29 cellular contexts compared by ENCODE assay signal in genomic region chr4:68865760-68866159, GRCh38. TPM values are rescaled to one million over a fixed set of nuclear protein-coding genes. Genes with fewer than 3 reads are reported as not detected.
DNase-seq lines count a peak whose midpoint lies in the region; ATAC-seq and TF ChIP-seq lines count a peak whose summit lies in the region.
"Had no signal": no experiment of that assay in that cellular context is flagged by ENCODE, and none has a peak within 500 bp of the region (broad histone marks: within the 10 kb centered on the region; RNA-seq: fewer than 3 reads in every experiment).

No MANE protein-coding gene starts in this region.

- H3K27ac Mint-ChIP-seq in WTC11 = no peak overlapping the region
- H3K27ac Mint-ChIP-seq in type B pancreatic cell = peak overlapping the region; percentile 78
- no peak overlapping the region for H3K27ac Mint-ChIP-seq in natural killer cell
- no peak overlapping the region for H3K27ac Mint-ChIP-seq in activated CD8-positive, alpha-beta T cell treated with anti-CD3 and anti-CD28 coated beads, Interleukin-2, amount 10 ng/mL, durations not matched to agents 7 days and 5 days
- H3K27ac Mint-ChIP-seq: activated CD4-positive, alpha-beta T cell treated with anti-CD3 and anti-CD28 coated beads for 36 hours; activated naive CD8-positive, alpha-beta T cell treated with anti-CD3 and anti-CD28 coated beads for 36 hours; CD4-positive, alpha-beta T cell; naive thymus-derived CD4-positive, alpha-beta T cell; T-helper 17 cell had no signal

- no peak overlapping the region for H4K8ac ChIP-seq in mesendoderm (ENCODE audit: low read depth, low read length)

- no peak overlapping the region for H3K56ac ChIP-seq in mesendoderm (ENCODE audit: low read length)

- H2BK15ac ChIP-seq in mesendoderm (replicated peaks; ENCODE audit: low read depth) = no peak overlapping the region

- TF ChIP-seq CTCF in WTC11 (IDR thresholded peaks at IDR 0.05) (no peak), type B pancreatic cell (conservative IDR thresholded peaks at IDR 0.05) (no peak), natural killer cell (IDR thresholded peaks at IDR 0.05) (no peak)

- no peaks in the 10 kb centered on the region for H3K79me1 ChIP-seq in mesendoderm (ENCODE audit: low read length)

- no peak overlapping the region for H3K18ac ChIP-seq in mesendoderm (ENCODE audit: low read length)

- POLR2A ChIA-PET in WTC11 (lab: Charles Lee) = no interaction called here
- POLR2A ChIA-PET in activated CD8-positive, alpha-beta T cell treated with anti-CD3 and anti-CD28 coated beads, Interleukin-2, amount 10 ng/mL, durations not matched to agents 7 days and 5 days (lab: Charles Lee) = no interaction called here

- H3K36me3 ChIP-seq in mesendoderm (ENCODE audit: control insufficient read depth, insufficient read depth, low read length) = no peaks in the 10 kb centered on the region
- H3K36me3 ChIP-seq: ascending aorta, upper lobe of right lung had no signal

- H3K9me3 Mint-ChIP-seq in WTC11 (peaks cover 15% of the 10 kb centered on the region; the same call in 1 of the 2 replicates), type B pancreatic cell (peaks cover 5% of the 10 kb centered on the region), natural killer cell (peaks cover 6 to 10% of the 10 kb centered on the region in 2 donors)
- H3K9me3 Mint-ChIP-seq in activated CD8-positive, alpha-beta T cell treated with anti-CD3 and anti-CD28 coated beads, Interleukin-2, amount 10 ng/mL, durations not matched to agents 7 days and 5 days (ENCODE audit: insufficient read depth) = no peaks in the 10 kb centered on the region
- H3K9me3 Mint-ChIP-seq: activated naive CD8-positive, alpha-beta T cell treated with anti-CD3 and anti-CD28 coated beads for 36 hours; CD4-positive, alpha-beta T cell had no signal

- H3K4me2 ChIP-seq in mesendoderm (ENCODE audit: low read length) = no peak overlapping the region

- no peak overlapping the region for H3K9ac ChIP-seq in mesendoderm (ENCODE audit: low read length)

- H2BK120ac ChIP-seq in mesendoderm (ENCODE audit: low read depth, low read length) = no peak overlapping the region

- ATAC-seq in HG03432 (IDR thresholded peaks at IDR 0.05; ENCODE audit: unreplicated experiment) = peak; percentile 45
- peak; percentile 61 for ATAC-seq in WTC11
- ATAC-seq in natural killer cell = no peak
- no peak for ATAC-seq in activated CD8-positive, alpha-beta T cell treated with anti-CD3 and anti-CD28 coated beads, Interleukin-2, amount 10 ng/mL, durations not matched to agents 7 days and 5 days
- ATAC-seq: activated CD4-positive, alpha-beta T cell treated with anti-CD3 and anti-CD28 coated beads for 36 hours; left ventricle myocardium superior; naive thymus-derived CD4-positive, alpha-beta T cell; right cardiac atrium; T-helper 17 cell; upper lobe of right lung had no signal

- H3K4me1 Mint-ChIP-seq in WTC11 = peaks cover 7% of the 10 kb centered on the region
- H3K4me1 Mint-ChIP-seq in type B pancreatic cell (ENCODE audit: unreplicated experiment) = peaks cover 19% of the 10 kb centered on the region
- H3K4me1 Mint-ChIP-seq in natural killer cell = no peaks in the 10 kb centered on the region
- no peaks in the 10 kb centered on the region for H3K4me1 Mint-ChIP-seq in activated CD8-positive, alpha-beta T cell treated with anti-CD3 and anti-CD28 coated beads, Interleukin-2, amount 10 ng/mL, durations not matched to agents 7 days and 5 days (ENCODE audit: low read depth)
- H3K4me1 Mint-ChIP-seq: activated CD4-positive, alpha-beta T cell treated with anti-CD3 and anti-CD28 coated beads for 36 hours; activated naive CD8-positive, alpha-beta T cell treated with anti-CD3 and anti-CD28 coated beads for 36 hours; naive thymus-derived CD4-positive, alpha-beta T cell had no signal

- no peak overlapping the region for H3K4me3 Mint-ChIP-seq in WTC11
- no peak overlapping the region for H3K4me3 Mint-ChIP-seq in type B pancreatic cell
- H3K4me3 Mint-ChIP-seq in natural killer cell = no peak overlapping the region
- no peak overlapping the region for H3K4me3 Mint-ChIP-seq in activated CD8-positive, alpha-beta T cell treated with anti-CD3 and anti-CD28 coated beads, Interleukin-2, amount 10 ng/mL, durations not matched to agents 7 days and 5 days
- H3K4me3 Mint-ChIP-seq: activated CD4-positive, alpha-beta T cell treated with anti-CD3 and anti-CD28 coated beads for 36 hours; activated naive CD8-positive, alpha-beta T cell treated with anti-CD3 and anti-CD28 coated beads for 36 hours; CD4-positive, alpha-beta T cell; naive thymus-derived CD4-positive, alpha-beta T cell; T-helper 17 cell had no signal

- no CpG with 5 or more reads among the region's 5 CpGs for WGBS in mesendoderm (ENCODE audit: extremely low coverage, insufficient coverage, low lambda C conversion rate)

- H4K5ac ChIP-seq in mesendoderm (ENCODE audit: low read length) = no peak overlapping the region

- intact Hi-C loops in natural killer cell (cut with micrococcal nuclease) = no loop called here

- H3K4me1 ChIP-seq in mesendoderm (ENCODE audit: control insufficient read depth, low read depth, low read length) = no peaks in the 10 kb centered on the region
- H3K4me1 ChIP-seq: ascending aorta, upper lobe of right lung had no signal

- no peak overlapping the region for H2AK5ac ChIP-seq in mesendoderm (ENCODE audit: low read length)

- H3K4me3 ChIP-seq in mesendoderm (ENCODE audit: low read length) = no peak overlapping the region
- H3K4me3 ChIP-seq: ascending aorta, SK-N-MC, upper lobe of right lung had no signal

- CTCF ChIA-PET in WTC11 (lab: Charles Lee) = interaction anchor here (0.6 kb wide), 1 partner anchor 368 kb away, joined by 3 read pairs; no protein-coding TSS in a partner anchor
- CTCF ChIA-PET in activated CD8-positive, alpha-beta T cell treated with anti-CD3 and anti-CD28 coated beads, Interleukin-2, amount 10 ng/mL, durations not matched to agents 7 days and 5 days (lab: Charles Lee) = no interaction called here

- no peak overlapping the region for H3K4ac ChIP-seq in mesendoderm (ENCODE audit: low read depth, low read length)

- no peak overlapping the region for H3K23ac ChIP-seq in mesendoderm (ENCODE audit: low read length)

- H2BK5ac ChIP-seq in mesendoderm (ENCODE audit: low read length) = no peak overlapping the region

- DNase-seq in WTC11 (ENCODE audit: low spot score) (no peak), mesendoderm (peak; percentile 11), type B pancreatic cell (ENCODE audit: extremely low spot score, unreplicated experiment) (no peak), natural killer cell (no peak)
- no peak for DNase-seq in effector CD8-positive, alpha-beta T cell (lab: John Stamatoyannopoulos, UW)
- DNase-seq in activated CD8-positive, alpha-beta T cell treated with anti-CD3 and anti-CD28 coated beads, Interleukin-2, amount 10 ng/mL, durations not matched to agents 7 days and 5 days = no peak
- DNase-seq: activated CD4-positive, alpha-beta T cell treated with anti-CD3 and anti-CD28 coated beads for 36 hours; activated effector memory CD4-positive, alpha-beta T cell treated with anti-CD3 and anti-CD28 coated beads, Interleukin-2, amount 50 U/mL, for 16 hours; activated naive CD8-positive, alpha-beta T cell treated with anti-CD3 and anti-CD28 coated beads for 36 hours; caudate nucleus; CD4-positive, alpha-beta T cell; dermis blood vessel endothelial cell; KG1; left ventricle myocardium superior; naive thymus-derived CD4-positive, alpha-beta T cell; NCI-H1417 treated with DMSO at 0.1 percent for 48 hours; NCI-H2107; NCI-H446 treated with DMSO at 0.1 percent for 48 hours; OCI-M1; right cardiac atrium; stimulated activated CD4-positive, alpha-beta T cell treated with anti-CD3 and anti-CD28 coated beads, Interleukin-4, amount 100 ng/mL, for 1 hour; T-helper 17 cell; upper lobe of right lung had no signal

- H3K36me3 Mint-ChIP-seq in WTC11 (peaks cover 4% of the 10 kb centered on the region), type B pancreatic cell (peaks cover 4% of the 10 kb centered on the region), natural killer cell (no peaks in the 10 kb centered on the region)
- no peaks in the 10 kb centered on the region for H3K36me3 Mint-ChIP-seq in activated CD8-positive, alpha-beta T cell treated with anti-CD3 and anti-CD28 coated beads, Interleukin-2, amount 10 ng/mL, durations not matched to agents 7 days and 5 days (ENCODE audit: low read depth)
- H3K36me3 Mint-ChIP-seq: activated naive CD8-positive, alpha-beta T cell treated with anti-CD3 and anti-CD28 coated beads for 36 hours; naive thymus-derived CD4-positive, alpha-beta T cell had no signal

- H3K27ac ChIP-seq in mesendoderm (ENCODE audit: low read depth, low read length) = no peak overlapping the region
- H3K27ac ChIP-seq: ascending aorta, SK-N-MC, upper lobe of right lung had no signal

- no peaks in the 10 kb centered on the region for H3K27me3 ChIP-seq in mesendoderm (ENCODE audit: insufficient read depth, low read length, poor library complexity)
- H3K27me3 ChIP-seq: ascending aorta, upper lobe of right lung had no signal

- H3K27me3 Mint-ChIP-seq in WTC11 (ENCODE audit: low read depth) (no peaks in the 10 kb centered on the region), type B pancreatic cell (no peaks in the 10 kb centered on the region), natural killer cell (ENCODE audit: low read depth in 2 of 2) (no peaks in the 10 kb centered on the region)
- no peaks in the 10 kb centered on the region for H3K27me3 Mint-ChIP-seq in activated CD8-positive, alpha-beta T cell treated with anti-CD3 and anti-CD28 coated beads, Interleukin-2, amount 10 ng/mL, durations not matched to agents 7 days and 5 days (ENCODE audit: low read depth)
- H3K27me3 Mint-ChIP-seq: activated naive CD8-positive, alpha-beta T cell treated with anti-CD3 and anti-CD28 coated beads for 36 hours; CD4-positive, alpha-beta T cell; T-helper 17 cell had no signal

- H3K79me2 ChIP-seq in mesendoderm (ENCODE audit: control insufficient read depth, insufficient read depth, low read length) = no peaks in the 10 kb centered on the region

TF ChIP-seq in WTC11, 78 proteins besides CTCF, POLR2A, EP300 and RAD21:
- TF ChIP-seq NFE2L1 (CRISPR knock-in tag; IDR thresholded peaks at IDR 0.05) (no peak), ZNF423 (CRISPR knock-in tag; IDR thresholded peaks at IDR 0.05) (no peak)

RNA-seq across cellular contexts. Expression of gene UGT2B10, which starts 50.0 kb away (rescaled TPM):
- total RNA-seq in WTC11 (2021) (0.16 to 0.17 TPM (median 0.16 TPM) in 3 replicates), type B pancreatic cell (ENCODE audit: low replicate concordance) (0.17 and 0.45 TPM in 2 replicates), natural killer cell (not detected)
- not detected for polyA plus RNA-seq in mesendoderm (2013, experiment 1 of 2)
- not detected for polyA plus RNA-seq in mesendoderm (2013, experiment 2 of 2)
- not detected for total RNA-seq in activated CD8-positive, alpha-beta T cell treated with anti-CD3 and anti-CD28 coated beads, Interleukin-2, amount 10 ng/mL, durations not matched to agents 7 days and 5 days
- total RNA-seq: activated CD4-positive, alpha-beta T cell treated with anti-CD3 and anti-CD28 coated beads for 36 hours; activated naive CD8-positive, alpha-beta T cell treated with anti-CD3 and anti-CD28 coated beads for 36 hours; ascending aorta; CD4-positive, alpha-beta T cell; dermis blood vessel endothelial cell; G401; left ventricle myocardium superior; naive thymus-derived CD4-positive, alpha-beta T cell; osteocyte; right cardiac atrium; subcutaneous adipose tissue; T-helper 17 cell; upper lobe of right lung had no signal
- polyA plus RNA-seq: naive thymus-derived CD4-positive, alpha-beta T cell; right cardiac atrium had no signal

Comparison
In these comparisons a context has a peak if more than half of its experiments do, and no peak if none do; other contexts are left out.
1. ATAC-seq: peak in HG03432 (single experiment) and WTC11 (single experiment); none in natural killer cell (0 of 3) and activated CD8-positive, alpha-beta T cell treated with anti-CD3 and anti-CD28 coated beads, Interleukin-2, amount 10 ng/mL, durations not matched to agents 7 days and 5 days (single experiment).